ENCODE assay signal across 1 cellular context in the genomic region with DNA sequence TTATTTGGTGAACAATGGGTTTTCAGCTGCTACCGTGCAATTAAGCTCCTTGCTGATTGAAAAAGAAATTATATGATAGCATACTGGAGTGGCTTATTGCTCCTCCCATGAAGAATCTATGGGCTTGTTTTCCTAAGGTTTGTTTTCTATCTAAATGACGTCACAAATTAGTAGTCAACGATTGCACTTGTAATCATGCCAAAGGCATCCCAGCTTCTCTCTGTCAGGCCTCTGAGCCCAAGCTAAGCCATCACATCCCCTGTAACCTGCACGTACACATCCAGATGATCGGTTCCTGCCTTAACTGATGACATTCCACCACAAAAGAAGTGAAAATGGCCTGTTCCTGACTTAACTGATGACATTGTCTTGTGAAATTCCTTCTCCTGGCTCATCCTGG.
TF ChIP-seq lines count a peak whose summit lies in the region.

No MANE protein-coding gene starts in this region.

TF ChIP-seq in H1, 55 proteins besides CTCF, POLR2A, EP300 and RAD21 (continued from another document):
- TF ChIP-seq CEBPB (IDR thresholded peaks at IDR 0.05; ENCODE audit: low read depth, low read length) = no peak
- TF ChIP-seq MAX (IDR thresholded peaks at IDR 0.05) = no peak
- TF ChIP-seq RXRA (IDR thresholded peaks at IDR 0.05; ENCODE audit: insufficient read depth, low read depth, low read length) = no peak
- TF ChIP-seq USF2 (IDR thresholded peaks at IDR 0.05; ENCODE audit: low read length) = no peak
- TF ChIP-seq CHD2 (IDR thresholded peaks at IDR 0.05; ENCODE audit: low read length) = no peak
- no peak for TF ChIP-seq BRCA1 (IDR thresholded peaks at IDR 0.05; ENCODE audit: low read depth, low read length)
- no peak for TF ChIP-seq TAF7 (optimal IDR thresholded peaks at IDR 0.05; ENCODE audit: borderline replicate concordance, low read depth, low read length)
- no peak for TF ChIP-seq CBX8 (IDR thresholded peaks at IDR 0.05; ENCODE audit: borderline replicate concordance, low read depth, low read length)
- TF ChIP-seq RFX5 (IDR thresholded peaks at IDR 0.05; ENCODE audit: borderline replicate concordance, low read depth, low read length) = no peak
- TF ChIP-seq SP2 (IDR thresholded peaks at IDR 0.05; ENCODE audit: low read length) = no peak
